Comparison of ENCODE assay signal across 13 cellular contexts in the genomic region with DNA sequence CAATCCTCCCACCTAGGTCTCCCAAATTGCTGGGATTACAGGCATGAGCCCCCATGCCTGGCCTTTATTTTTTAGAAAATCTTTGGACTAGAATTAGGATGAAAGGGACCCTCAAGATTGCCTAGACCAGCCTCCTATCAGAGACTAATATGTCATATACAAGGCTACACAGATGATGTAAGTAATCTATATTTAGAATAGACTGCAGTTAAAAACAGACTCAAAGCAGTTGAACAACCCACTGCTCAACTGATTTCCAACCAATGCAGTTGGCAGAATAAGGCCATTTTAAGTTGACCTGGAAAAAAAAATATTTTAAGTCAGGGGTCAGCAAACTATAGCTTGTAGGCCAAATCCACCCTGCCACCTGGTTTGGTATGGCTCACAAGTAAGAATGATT.
"Had no signal": no experiment of that assay in that cellular context is flagged by ENCODE, and none has a peak within 500 bp of the region (broad histone marks: within the 10 kb centered on the region; RNA-seq: fewer than 3 reads in every experiment).

No MANE protein-coding gene starts in this region.

- H3K4me3 ChIP-seq: lower lobe of right lung, tibial artery, upper lobe of right lung, vagina had no signal

- H3K27me3 ChIP-seq: tibial artery, upper lobe of right lung, vagina had no signal

- H3K9me3 ChIP-seq: lower lobe of right lung, tibial artery, upper lobe of right lung, vagina had no signal

- H3K27ac ChIP-seq: lower lobe of right lung, tibial artery, upper lobe of right lung, vagina had no signal

- DNase-seq: cerebellar nuclear complex; dermis blood vessel endothelial cell; endodermal cell; foreskin melanocyte; head of caudate nucleus; hippocampal formation; kidney glomerular epithelial cell; lower lobe of right lung; naive B cell; stimulated activated CD4-positive, alpha-beta T cell treated with anti-CD3 and anti-CD28 coated beads, Interleukin-4, amount 100 ng/mL, for 1 hour; tibial artery; upper lobe of right lung had no signal

- H3K4me1 ChIP-seq: lower lobe of right lung, tibial artery, upper lobe of right lung, vagina had no signal
